Comparison of ENCODE assay signal across 2 cellular contexts in genomic region chr18:35755369-35755768, GRCh38.
TF ChIP-seq lines count a peak whose summit lies in the region.

No MANE protein-coding gene starts in this region.

TF ChIP-seq in HEK293, 187 proteins besides CTCF, POLR2A, EP300 and RAD21 (continued from another document):
- peak; percentile 42; the same call in 1 of the 2 replicates for TF ChIP-seq REST (tag by site-specific recombination; IDR thresholded peaks at IDR 0.05)

TF ChIP-seq in H1, 55 proteins besides CTCF, POLR2A, EP300 and RAD21 (continued from another document):
- no peak for TF ChIP-seq POLR2AphosphoS5 (IDR thresholded peaks at IDR 0.05; ENCODE audit: low read depth, low read length)
- no peak for TF ChIP-seq POU5F1 (IDR thresholded peaks at IDR 0.05; ENCODE audit: low read depth, low read length)
- TF ChIP-seq EGR1 (IDR thresholded peaks at IDR 0.05; ENCODE audit: borderline replicate concordance, low read depth, low read length) = no peak
- no peak for TF ChIP-seq TCF12 (IDR thresholded peaks at IDR 0.05; ENCODE audit: low read depth, low read length)
